12 cellular contexts compared by ENCODE assay signal in the genomic region with DNA sequence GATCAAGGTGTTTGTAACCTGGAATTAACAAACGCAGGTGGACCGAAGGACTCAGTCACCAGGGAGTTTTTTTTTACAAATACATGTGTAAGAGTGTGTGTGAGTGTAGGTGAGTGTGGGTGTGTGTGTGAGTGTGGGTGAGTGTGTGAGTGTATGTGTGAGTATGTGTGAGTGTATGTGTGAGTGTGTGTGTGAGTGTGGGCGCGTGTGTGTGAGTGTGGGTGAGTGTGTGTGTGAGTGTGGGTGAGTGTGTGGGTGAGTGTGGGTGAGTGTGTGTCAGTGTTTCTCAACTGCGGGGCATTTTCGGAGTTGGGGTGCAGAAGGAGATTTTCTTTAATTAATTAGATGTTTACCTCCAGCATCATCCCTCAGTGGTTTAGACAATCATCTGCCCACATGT.
DNase-seq lines count a peak whose midpoint lies in the region; ATAC-seq, FAIRE-seq and TF ChIP-seq lines count a peak whose summit lies in the region.
"Had no signal": no experiment of that assay in that cellular context is flagged by ENCODE, and none has a peak within 500 bp of the region (broad histone marks: within the 10 kb centered on the region; RNA-seq: fewer than 3 reads in every experiment).

No MANE protein-coding gene starts in this region.

- H3K4me3 Mint-ChIP-seq in CD4-positive, alpha-beta T cell: peak overlapping the region; percentile 89
- peak overlapping the region; percentile 96 for H3K4me3 Mint-ChIP-seq in activated naive CD4-positive, alpha-beta T cell treated with anti-CD3 and anti-CD28 coated beads, Interleukin-2, amount 50 U/mL, for 24 hours
- H3K4me3 Mint-ChIP-seq: CD14-positive monocyte had no signal

- no peak overlapping the region for H4K91ac ChIP-seq in mesenchymal stem cell (ENCODE audit: low read length)

- no peak overlapping the region for H4K8ac ChIP-seq in mesenchymal stem cell (ENCODE audit: low read length)

- peaks cover 62% of the 10 kb centered on the region for H3K36me3 Mint-ChIP-seq in CD4-positive, alpha-beta T cell (ENCODE audit: low read depth)
- peaks cover 13% of the 10 kb centered on the region for H3K36me3 Mint-ChIP-seq in activated naive CD4-positive, alpha-beta T cell treated with anti-CD3 and anti-CD28 coated beads, Interleukin-2, amount 50 U/mL, for 24 hours
- H3K36me3 Mint-ChIP-seq: CD14-positive monocyte had no signal

- H3K36me3 ChIP-seq in KOPT-K1 (ENCODE audit: insufficient read depth, low read length) (peaks cover 22% of the 10 kb centered on the region), mesenchymal stem cell (ENCODE audit: control insufficient read depth in 1 of 2, insufficient read depth in 2 of 2, low read depth in 1 of 2, low read length in 2 of 2) (no peaks in the 10 kb centered on the region), right lobe of liver (no peaks in the 10 kb centered on the region)

- H3K27ac Mint-ChIP-seq in CD4-positive, alpha-beta T cell: peak overlapping the region; percentile 94
- peak overlapping the region; percentile 99 for H3K27ac Mint-ChIP-seq in activated naive CD4-positive, alpha-beta T cell treated with anti-CD3 and anti-CD28 coated beads, Interleukin-2, amount 50 U/mL, for 24 hours
- H3K27ac Mint-ChIP-seq: CD14-positive monocyte had no signal

- DNase-seq in CD4-positive, alpha-beta T cell: peak in 4 of 10 experiments; percentile 17 to 33 (median 20)
- DNase-seq in mesenchymal stem cell (no peak), D721Med (ENCODE audit: insufficient read length, low spot score) (no peak), right lobe of liver (no peak)
- DNase-seq: erythroblast, hippocampal formation, left colon, NCI-H226 had no signal

- H2AK5ac ChIP-seq in mesenchymal stem cell (ENCODE audit: low read length, severe bottlenecking): no peak overlapping the region

- no peak for TF ChIP-seq CTCF in CD4-positive, alpha-beta T cell (IDR thresholded peaks at IDR 0.05)
- TF ChIP-seq CTCF in D721Med (IDR thresholded peaks at IDR 0.05; ENCODE audit: insufficient read depth, missing control alignments): no peak
- no peak for TF ChIP-seq CTCF in right lobe of liver (IDR thresholded peaks at IDR 0.05)

- H3K4me3 ChIP-seq in mesenchymal stem cell (ENCODE audit: insufficient read depth in 1 of 2, low read depth in 1 of 2, low read length in 2 of 2) (peak overlapping the region in 1 of 2 experiments; percentile 78), right lobe of liver (no peak overlapping the region)

- H3K4me1 ChIP-seq in mesenchymal stem cell (ENCODE audit: control insufficient read depth, insufficient read depth, low read depth, low read length) (no peaks in the 10 kb centered on the region), right lobe of liver (no peaks in the 10 kb centered on the region)

- POLR2A ChIA-PET in CD4-positive, alpha-beta T cell (lab: Charles Lee): interaction anchor here (0.7 to 4.5 kb wide), 11 partner anchors 12 to 1298 kb away, joined by 3 to 167 read pairs (median 32); partner anchors contain the start of gene BCL11B

- no peaks in the 10 kb centered on the region for H3K9me3 ChIP-seq in CD4-positive, alpha-beta T cell (ENCODE audit: control insufficient read depth, low read length)
- H3K9me3 ChIP-seq in KOPT-K1 (ENCODE audit: insufficient read depth, low read length, poor library complexity, severe bottlenecking) (no peaks in the 10 kb centered on the region), mesenchymal stem cell (ENCODE audit: control insufficient read depth, low read length) (no peaks in the 10 kb centered on the region), right lobe of liver (no peaks in the 10 kb centered on the region)

- H3K27me3 Mint-ChIP-seq in CD4-positive, alpha-beta T cell: no peaks in the 10 kb centered on the region
- no peaks in the 10 kb centered on the region for H3K27me3 Mint-ChIP-seq in activated naive CD4-positive, alpha-beta T cell treated with anti-CD3 and anti-CD28 coated beads, Interleukin-2, amount 50 U/mL, for 24 hours

- H3K4me2 ChIP-seq in mesenchymal stem cell (ENCODE audit: low read length, poor library complexity, severe bottlenecking): no peak overlapping the region

- WGBS in mesenchymal stem cell: 92% methylated on average over 2 of the region's 6 CpGs
- 45% methylated on average over 4 of the region's 6 CpGs for WGBS in right lobe of liver (ENCODE audit: insufficient coverage, low coverage, low lambda C conversion rate, missing lambda C conversion rate)

- no peak overlapping the region for H2BK15ac ChIP-seq in mesenchymal stem cell (ENCODE audit: low read depth, poor library complexity, severe bottlenecking)

- no peak overlapping the region for H2AFZ ChIP-seq in mesenchymal stem cell (ENCODE audit: low read depth, low read length)

- H3K14ac ChIP-seq in mesenchymal stem cell (ENCODE audit: low read length in 2 of 2): no peak overlapping the region

- peaks cover 11% of the 10 kb centered on the region for H3K9me3 Mint-ChIP-seq in CD4-positive, alpha-beta T cell
- H3K9me3 Mint-ChIP-seq in activated naive CD4-positive, alpha-beta T cell treated with anti-CD3 and anti-CD28 coated beads, Interleukin-2, amount 50 U/mL, for 24 hours: peaks cover 6% of the 10 kb centered on the region

- no peak overlapping the region for H2BK5ac ChIP-seq in mesenchymal stem cell (ENCODE audit: low read depth, low read length, poor library complexity, severe bottlenecking)

- H2BK12ac ChIP-seq in mesenchymal stem cell (ENCODE audit: low read length in 2 of 2): no peak overlapping the region

- CTCF ChIA-PET in CD4-positive, alpha-beta T cell (lab: Charles Lee): interaction anchor here (5.7 kb wide), 1 partner anchor 1291 kb away, joined by 26 read pairs; no protein-coding TSS in a partner anchor

- FAIRE-seq in D721Med (lab: Jason Lieb, UNC): no peak

- H3K79me1 ChIP-seq in mesenchymal stem cell (replicated peaks; ENCODE audit: low read length, poor library complexity, severe bottlenecking): no peaks in the 10 kb centered on the region

- H3K27ac ChIP-seq in CD4-positive, alpha-beta T cell (ENCODE audit: low read depth, low read length): peak overlapping the region; percentile 74
- peak overlapping the region; percentile 99 for H3K27ac ChIP-seq in KOPT-K1 (ENCODE audit: low read depth, low read length, poor library complexity, severe bottlenecking)
- H3K27ac ChIP-seq in mesenchymal stem cell (ENCODE audit: low read length, poor library complexity, severe bottlenecking): no peak overlapping the region
- no peak overlapping the region for H3K27ac ChIP-seq in right lobe of liver

- intact Hi-C loops in CD4-positive, alpha-beta T cell (cut with DNase I, micrococcal nuclease): loop anchor here (5.0 to 10.0 kb wide), 8 partner anchors 41 to 1211 kb away; no protein-coding TSS in a partner anchor
- intact Hi-C loops in right lobe of liver (cut with DNase I): no loop called here

- no peak for TF ChIP-seq POLR2A in right lobe of liver (IDR thresholded peaks at IDR 0.05)

- peaks cover 92% of the 10 kb centered on the region for H3K4me1 Mint-ChIP-seq in CD4-positive, alpha-beta T cell (ENCODE audit: low read depth)
- H3K4me1 Mint-ChIP-seq in activated naive CD4-positive, alpha-beta T cell treated with anti-CD3 and anti-CD28 coated beads, Interleukin-2, amount 50 U/mL, for 24 hours: peaks cover 95% of the 10 kb centered on the region
- H3K4me1 Mint-ChIP-seq: CD14-positive monocyte had no signal

- H2BK120ac ChIP-seq in mesenchymal stem cell (ENCODE audit: low read depth, low read length): no peak overlapping the region

- no peak overlapping the region for H3K4ac ChIP-seq in mesenchymal stem cell (ENCODE audit: low read depth in 1 of 2, low read length in 2 of 2)

- H3K9ac ChIP-seq in mesenchymal stem cell (ENCODE audit: low read length): peak overlapping the region; percentile 85

- no peak overlapping the region for H3K23ac ChIP-seq in mesenchymal stem cell (ENCODE audit: low read length in 2 of 2)

- H3K27me3 ChIP-seq in CD4-positive, alpha-beta T cell (ENCODE audit: control insufficient read depth, insufficient read depth, low read length): no peaks in the 10 kb centered on the region
- no peaks in the 10 kb centered on the region for H3K27me3 ChIP-seq in mesenchymal stem cell (ENCODE audit: control insufficient read depth in 1 of 2, insufficient read depth in 1 of 2, low read length in 2 of 2)
- no peaks in the 10 kb centered on the region for H3K27me3 ChIP-seq in right lobe of liver

- no peak overlapping the region for H3K18ac ChIP-seq in mesenchymal stem cell (ENCODE audit: low read depth in 1 of 2, low read length in 2 of 2)

- ATAC-seq in CD4-positive, alpha-beta T cell (ENCODE audit: poor library complexity): no peak
- no peak for ATAC-seq in right lobe of liver
- no peak for ATAC-seq in HG02642 (IDR thresholded peaks at IDR 0.05; ENCODE audit: poor library complexity, unreplicated experiment)
- ATAC-seq: left colon had no signal

Comparison
In these comparisons a context has a peak if more than half of its experiments do, and no peak if none do; other contexts are left out.
1. H3K27ac ChIP-seq: peak in CD4-positive, alpha-beta T cell (single experiment) and KOPT-K1 (single experiment); none in mesenchymal stem cell (single experiment) and right lobe of liver (0 of 3).
2. intact Hi-C loops: an anchor here in CD4-positive, alpha-beta T cell (5.0 to 10.0 kb wide); none called in right lobe of liver.